In the genomic region with DNA sequence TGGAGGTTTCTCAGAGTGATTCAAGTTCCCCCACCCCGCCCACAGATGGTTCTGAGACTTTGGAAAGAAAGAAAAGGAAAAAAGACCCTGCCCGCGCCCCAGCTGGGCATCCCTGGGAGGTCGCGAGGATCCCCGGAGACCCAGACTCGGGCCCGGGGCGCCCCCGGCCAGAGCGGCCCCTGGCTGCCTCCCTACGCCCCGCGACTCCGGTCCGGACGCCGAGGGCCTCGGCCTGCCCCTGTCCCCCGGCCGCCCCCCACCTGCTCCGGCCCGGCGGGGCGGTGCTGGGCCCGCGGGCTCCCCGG, we compare ENCODE assay signal across 8 cellular contexts. TPM values are rescaled to one million over a fixed set of nuclear protein-coding genes. Genes with fewer than 3 reads are reported as not detected.
DNase-seq lines count a peak whose midpoint lies in the region; ATAC-seq and TF ChIP-seq lines count a peak whose summit lies in the region.

No MANE protein-coding gene starts in this region.

- no peak overlapping the region for H3K27ac ChIP-seq in suprapubic skin

- H3K9me3 Mint-ChIP-seq in activated CD4-positive, alpha-beta memory T cell treated with anti-CD3 and anti-CD28 coated beads for 36 hours: no peaks in the 10 kb centered on the region
- H3K9me3 Mint-ChIP-seq in activated CD4-positive, alpha-beta memory T cell treated with anti-CD3 and anti-CD28 coated beads, Interleukin-2, amount 10 ng/mL, durations not matched to agents 7 days and 5 days: no peaks in the 10 kb centered on the region
- H3K9me3 Mint-ChIP-seq in immature natural killer cell: no peaks in the 10 kb centered on the region

- H3K36me3 Mint-ChIP-seq in activated CD4-positive, alpha-beta memory T cell treated with anti-CD3 and anti-CD28 coated beads for 36 hours: no peaks in the 10 kb centered on the region
- no peaks in the 10 kb centered on the region for H3K36me3 Mint-ChIP-seq in activated CD4-positive, alpha-beta memory T cell treated with anti-CD3 and anti-CD28 coated beads, Interleukin-2, amount 10 ng/mL, durations not matched to agents 7 days and 5 days (ENCODE audit: low read depth)
- no peaks in the 10 kb centered on the region for H3K36me3 Mint-ChIP-seq in immature natural killer cell

- DNase-seq in activated CD4-positive, alpha-beta memory T cell treated with anti-CD3 and anti-CD28 coated beads for 36 hours: no peak
- DNase-seq in activated CD4-positive, alpha-beta memory T cell treated with anti-CD3 and anti-CD28 coated beads, Interleukin-2, amount 10 ng/mL, durations not matched to agents 7 days and 5 days: no peak
- DNase-seq in astrocyte of the spinal cord (ENCODE audit: low read depth, low spot score): no peak
- no peak for DNase-seq in immature natural killer cell
- DNase-seq in suprapubic skin (ENCODE audit: low spot score in 2 of 2): no peak
- DNase-seq in DMS 273 (lab: John Stamatoyannopoulos, UW; ENCODE audit: unreplicated experiment): no peak
- no peak for DNase-seq in stimulated activated CD8-positive, alpha-beta memory T cell treated with anti-CD3 and anti-CD28 coated beads, Interleukin-4, amount 100 ng/mL, for 48 hours

- no peak for TF ChIP-seq POLR2A in suprapubic skin (IDR thresholded peaks at IDR 0.05)

- peaks cover 18% of the 10 kb centered on the region for H3K4me1 ChIP-seq in suprapubic skin

- no peaks in the 10 kb centered on the region for H3K27me3 ChIP-seq in suprapubic skin

- WGBS in suprapubic skin: 4% methylated on average over 6 of the region's 28 CpGs

- peak overlapping the region; percentile 17 for H3K4me3 ChIP-seq in astrocyte of the spinal cord (ENCODE audit: low read depth, low read length)
- peak overlapping the region; percentile 45 for H3K4me3 ChIP-seq in suprapubic skin

- no peaks in the 10 kb centered on the region for H3K9me3 ChIP-seq in suprapubic skin

- TF ChIP-seq EP300 in suprapubic skin (IDR thresholded peaks at IDR 0.05): no peak

- H3K27ac Mint-ChIP-seq in activated CD4-positive, alpha-beta memory T cell treated with anti-CD3 and anti-CD28 coated beads for 36 hours: no peak overlapping the region
- no peak overlapping the region for H3K27ac Mint-ChIP-seq in activated CD4-positive, alpha-beta memory T cell treated with anti-CD3 and anti-CD28 coated beads, Interleukin-2, amount 10 ng/mL, durations not matched to agents 7 days and 5 days
- H3K27ac Mint-ChIP-seq in immature natural killer cell: peak overlapping the region in 1 of 6 donors; percentile 45

- POLR2A ChIA-PET in activated CD4-positive, alpha-beta memory T cell treated with anti-CD3 and anti-CD28 coated beads for 36 hours (lab: Charles Lee): no interaction called here
- POLR2A ChIA-PET in activated CD4-positive, alpha-beta memory T cell treated with anti-CD3 and anti-CD28 coated beads, Interleukin-2, amount 10 ng/mL, durations not matched to agents 7 days and 5 days (lab: Charles Lee): no interaction called here

- ATAC-seq in HG02973 (IDR thresholded peaks at IDR 0.05; ENCODE audit: unreplicated experiment): no peak

- peak overlapping the region; percentile 59 for H3K4me3 Mint-ChIP-seq in activated CD4-positive, alpha-beta memory T cell treated with anti-CD3 and anti-CD28 coated beads for 36 hours
- no peak overlapping the region for H3K4me3 Mint-ChIP-seq in activated CD4-positive, alpha-beta memory T cell treated with anti-CD3 and anti-CD28 coated beads, Interleukin-2, amount 10 ng/mL, durations not matched to agents 7 days and 5 days
- H3K4me3 Mint-ChIP-seq in immature natural killer cell: peak overlapping the region; percentile 67 to 80 (median 77)

- peaks cover 11% of the 10 kb centered on the region for H3K4me1 Mint-ChIP-seq in activated CD4-positive, alpha-beta memory T cell treated with anti-CD3 and anti-CD28 coated beads for 36 hours (ENCODE audit: low read depth)
- H3K4me1 Mint-ChIP-seq in activated CD4-positive, alpha-beta memory T cell treated with anti-CD3 and anti-CD28 coated beads, Interleukin-2, amount 10 ng/mL, durations not matched to agents 7 days and 5 days: peaks cover 5% of the 10 kb centered on the region
- peaks cover 6 to 7% of the 10 kb centered on the region in 2 donors for H3K4me1 Mint-ChIP-seq in immature natural killer cell

- TF ChIP-seq CTCF in astrocyte of the spinal cord (IDR thresholded peaks at IDR 0.05; ENCODE audit: low read depth, low read length) (no peak), suprapubic skin (IDR thresholded peaks at IDR 0.05) (no peak)

- no peaks in the 10 kb centered on the region for H3K36me3 ChIP-seq in suprapubic skin

- CTCF ChIA-PET in activated CD4-positive, alpha-beta memory T cell treated with anti-CD3 and anti-CD28 coated beads for 36 hours (lab: Charles Lee): interaction anchor here (1.7 kb wide), 1 partner anchor 17 kb away, joined by 5 read pairs; a partner anchor contains a TSS
- CTCF ChIA-PET in activated CD4-positive, alpha-beta memory T cell treated with anti-CD3 and anti-CD28 coated beads, Interleukin-2, amount 10 ng/mL, durations not matched to agents 7 days and 5 days (lab: Charles Lee): no interaction called here

- in situ Hi-C loops in astrocyte of the spinal cord (cut with HindIII; ENCODE audit: low sequenced_read_pairs): no loop called here

- H3K27me3 Mint-ChIP-seq in activated CD4-positive, alpha-beta memory T cell treated with anti-CD3 and anti-CD28 coated beads for 36 hours: peaks cover 8% of the 10 kb centered on the region
- peaks cover 25% of the 10 kb centered on the region for H3K27me3 Mint-ChIP-seq in activated CD4-positive, alpha-beta memory T cell treated with anti-CD3 and anti-CD28 coated beads, Interleukin-2, amount 10 ng/mL, durations not matched to agents 7 days and 5 days
- H3K27me3 Mint-ChIP-seq in immature natural killer cell (ENCODE audit: low read depth in 3 of 3): peaks cover 5 to 17% (median 9%) of the 10 kb centered on the region in 3 donors

- intact Hi-C loops in activated CD4-positive, alpha-beta memory T cell treated with anti-CD3 and anti-CD28 coated beads for 36 hours (cut with micrococcal nuclease): loop anchor here (5.0 to 10.0 kb wide), 3 partner anchors 47 to 140 kb away; a partner anchor contains a TSS

RNA-seq across cellular contexts. Expression of a gene that starts 2.3 kb away (rescaled TPM):
- not detected for total RNA-seq in activated CD4-positive, alpha-beta memory T cell treated with anti-CD3 and anti-CD28 coated beads for 36 hours
- under 1 TPM; 0.23 to 0.58 TPM for total RNA-seq in activated CD4-positive, alpha-beta memory T cell treated with anti-CD3 and anti-CD28 coated beads, Interleukin-2, amount 10 ng/mL, durations not matched to agents 7 days and 5 days
- polyA plus RNA-seq in immature natural killer cell: 1 to 10 TPM in 1 of 3 donors, under 1 TPM in 1, not detected in 1; 0.30 to 1.4 TPM
- under 1 TPM in 1 of 4 donors, not detected in 3; 0.72 TPM for total RNA-seq in suprapubic skin

RNA-seq across cellular contexts. Expression of a gene that starts 17.3 kb away (rescaled TPM):
- total RNA-seq in activated CD4-positive, alpha-beta memory T cell treated with anti-CD3 and anti-CD28 coated beads for 36 hours: 10 to 100 TPM; 39.3 to 43.4 TPM
- 10 to 100 TPM; 53.3 to 60.3 TPM for total RNA-seq in activated CD4-positive, alpha-beta memory T cell treated with anti-CD3 and anti-CD28 coated beads, Interleukin-2, amount 10 ng/mL, durations not matched to agents 7 days and 5 days
- polyA plus RNA-seq in immature natural killer cell: 10 to 100 TPM in 2 of 3 donors, 1 to 10 TPM in 1; 8.1 to 18.4 (median 11.1) TPM
- total RNA-seq in suprapubic skin: 10 to 100 TPM; 29.3 to 75.6 (median 46.9) TPM

RNA-seq across cellular contexts. Expression of a gene that starts 37.2 kb away (rescaled TPM):
- 10 to 100 TPM; 22.1 to 26.8 TPM for total RNA-seq in activated CD4-positive, alpha-beta memory T cell treated with anti-CD3 and anti-CD28 coated beads for 36 hours
- total RNA-seq in activated CD4-positive, alpha-beta memory T cell treated with anti-CD3 and anti-CD28 coated beads, Interleukin-2, amount 10 ng/mL, durations not matched to agents 7 days and 5 days: 10 to 100 TPM; 24.7 to 25.4 TPM
- 10 to 100 TPM; 28.9 to 41.4 (median 32.9) TPM for polyA plus RNA-seq in immature natural killer cell
- 10 to 100 TPM; 33.9 to 57.0 (median 37.4) TPM for total RNA-seq in suprapubic skin

RNA-seq across cellular contexts. Expression of a gene that starts 47.5 kb away (rescaled TPM):
- 10 to 100 TPM; 65.1 to 65.7 TPM for total RNA-seq in activated CD4-positive, alpha-beta memory T cell treated with anti-CD3 and anti-CD28 coated beads for 36 hours
- 10 to 100 TPM; 84.8 to 88.2 TPM for total RNA-seq in activated CD4-positive, alpha-beta memory T cell treated with anti-CD3 and anti-CD28 coated beads, Interleukin-2, amount 10 ng/mL, durations not matched to agents 7 days and 5 days
- polyA plus RNA-seq in immature natural killer cell: 10 to 100 TPM; 26.7 to 50.7 (median 43.1) TPM
- total RNA-seq in suprapubic skin: 10 to 100 TPM; 52.7 to 75.3 (median 71.9) TPM

RNA-seq across cellular contexts. Expression of a gene that starts 50.2 kb away (rescaled TPM):
- total RNA-seq in activated CD4-positive, alpha-beta memory T cell treated with anti-CD3 and anti-CD28 coated beads for 36 hours: not detected
- under 1 TPM; 0.08 to 0.23 TPM for total RNA-seq in activated CD4-positive, alpha-beta memory T cell treated with anti-CD3 and anti-CD28 coated beads, Interleukin-2, amount 10 ng/mL, durations not matched to agents 7 days and 5 days
- not detected for polyA plus RNA-seq in immature natural killer cell
- 1 to 10 TPM in 3 of 4 donors, under 1 TPM in 1; 0.21 to 3.1 (median 1.0) TPM for total RNA-seq in suprapubic skin
